Comparison of ENCODE assay signal across 8 cellular contexts in genomic region chrX:103405009-103405333, GRCh38. TPM values are rescaled to one million over a fixed set of nuclear protein-coding genes. Genes with fewer than 3 reads are reported as not detected.
DNase-seq lines count a peak whose midpoint lies in the region; ATAC-seq and TF ChIP-seq lines count a peak whose summit lies in the region.

No MANE protein-coding gene starts in this region.

- H3K4me3 ChIP-seq in GM06990 (replicated peaks; ENCODE audit: low read depth, low read length) (peak overlapping the region; percentile 73), duodenal mucosa (ENCODE audit: low read depth in 1 of 2, low read length in 2 of 2) (peak overlapping the region; percentile 57 to 71), neuronal stem cell (ENCODE audit: low read length in 2 of 2) (peak overlapping the region; percentile 53 to 91)

- H3K9me3 ChIP-seq in duodenal mucosa (ENCODE audit: control insufficient read depth in 1 of 2, low read length in 2 of 2): no peaks in the 10 kb centered on the region
- no peaks in the 10 kb centered on the region for H3K9me3 ChIP-seq in neuronal stem cell (replicated peaks in 1 of 2; ENCODE audit: control insufficient read depth in 2 of 2, insufficient read depth in 1 of 2, low read depth in 1 of 2, low read length in 2 of 2)

- H2BK5ac ChIP-seq in neuronal stem cell (ENCODE audit: low read length): no peak overlapping the region

- DNase-seq in GM06990 (ENCODE audit: extremely low read depth, insufficient read length) (no peak), neuronal stem cell (ENCODE audit: low spot score) (no peak), SK-N-DZ (ENCODE audit: low spot score) (no peak), hippocampal formation (lab: John Stamatoyannopoulos, UW) (no peak), NCI-H1930 (lab: John Stamatoyannopoulos, UW) (no peak), medulla oblongata (ENCODE audit: extremely low spot score) (no peak)

- WGBS in neuronal stem cell (ENCODE audit: extremely low coverage in 2 of 2, insufficient read length in 2 of 2, insufficient replicate concordance in 1 of 2), 2 donors: no CpG with 5 or more reads among the region's 7 CpGs

- no peak overlapping the region for H2AK5ac ChIP-seq in neuronal stem cell (ENCODE audit: low read depth, low read length)

- H2BK12ac ChIP-seq in neuronal stem cell (ENCODE audit: low read length): no peak overlapping the region

- H3K14ac ChIP-seq in neuronal stem cell (ENCODE audit: low read length): no peak overlapping the region

- H3K18ac ChIP-seq in neuronal stem cell (ENCODE audit: low read length): no peak overlapping the region

- peak overlapping the region; percentile 42 for H3K4me2 ChIP-seq in neuronal stem cell (ENCODE audit: insufficient read depth, low read length, poor library complexity, severe bottlenecking)

- H3K23ac ChIP-seq in neuronal stem cell (ENCODE audit: low read depth, low read length, poor library complexity): no peak overlapping the region

- H4K91ac ChIP-seq in neuronal stem cell (ENCODE audit: low read depth, low read length, poor library complexity): no peak overlapping the region

- H3K27me3 ChIP-seq in GM06990 (replicated peaks; ENCODE audit: control insufficient read depth, insufficient read depth, low read length) (no peaks in the 10 kb centered on the region), duodenal mucosa (ENCODE audit: control insufficient read depth in 1 of 2, insufficient read depth in 2 of 2, low read length in 2 of 2) (no peaks in the 10 kb centered on the region), neuronal stem cell (ENCODE audit: control insufficient read depth in 3 of 3, insufficient read depth in 3 of 3, low read depth in 1 of 3, low read length in 3 of 3) (no peaks in the 10 kb centered on the region)

- no peak overlapping the region for H4K8ac ChIP-seq in neuronal stem cell (ENCODE audit: low read depth, low read length)

- no peaks in the 10 kb centered on the region for H3K79me1 ChIP-seq in neuronal stem cell (ENCODE audit: low read depth, low read length)

- H3K4me1 ChIP-seq in duodenal mucosa (ENCODE audit: control insufficient read depth in 1 of 2, insufficient read depth in 2 of 2, low read length in 2 of 2) (no peaks in the 10 kb centered on the region), neuronal stem cell (ENCODE audit: control insufficient read depth in 2 of 2, insufficient read depth in 1 of 2, low read depth in 1 of 2, low read length in 2 of 2) (peaks cover 3% of the 10 kb centered on the region in 2 donors)

- no peak for TF ChIP-seq CTCF in GM06990 (IDR thresholded peaks at IDR 0.05; ENCODE audit: insufficient read depth, low read length, poor library complexity, severe bottlenecking)

- H3K9ac ChIP-seq in duodenal mucosa (ENCODE audit: low read depth in 1 of 2, low read length in 2 of 2) (peak overlapping the region in 1 of 2 donors; percentile 18), neuronal stem cell (ENCODE audit: low read depth, low read length, poor library complexity) (no peak overlapping the region)

- no peak overlapping the region for H2BK15ac ChIP-seq in neuronal stem cell (ENCODE audit: low read length)

- peak; percentile 11 for ATAC-seq in HG03558 (IDR thresholded peaks at IDR 0.05; ENCODE audit: extremely low read depth, unreplicated experiment)

- H3K36me3 ChIP-seq in GM06990 (ENCODE audit: control insufficient read depth, insufficient read depth, low read length) (no peaks in the 10 kb centered on the region), duodenal mucosa (ENCODE audit: control insufficient read depth in 1 of 2, insufficient read depth in 2 of 2, low read length in 2 of 2) (no peaks in the 10 kb centered on the region), neuronal stem cell (replicated peaks in 1 of 2; ENCODE audit: control insufficient read depth in 2 of 2, insufficient read depth in 2 of 2, low read length in 2 of 2) (peaks cover 0 to 12% of the 10 kb centered on the region in 2 donors)

- H3K27ac ChIP-seq in duodenal mucosa (ENCODE audit: low read depth, low read length) (no peak overlapping the region), neuronal stem cell (replicated peaks; ENCODE audit: low read length) (no peak overlapping the region)

- no peak overlapping the region for H3K4ac ChIP-seq in neuronal stem cell (ENCODE audit: low read length)

- no peak overlapping the region for H2BK120ac ChIP-seq in neuronal stem cell (ENCODE audit: low read depth, low read length)

- H2AFZ ChIP-seq in neuronal stem cell (ENCODE audit: low read length): peak overlapping the region; percentile 88

RNA-seq across cellular contexts. Expression of gene BEX3, which starts 28.6 kb away (rescaled TPM):
- polyA plus RNA-seq in neuronal stem cell (2013, experiment 1 of 2): 358 TPM
- 360 TPM for polyA plus RNA-seq in neuronal stem cell (2013, experiment 2 of 2)
- 226 and 291 TPM in 2 replicates for polyA plus RNA-seq in SK-N-DZ (2014; cell fraction: cytosol; rRNA removed)
- polyA plus RNA-seq in SK-N-DZ (2014; cell fraction: nucleus; rRNA removed): 185 and 228 TPM in 2 replicates

RNA-seq across cellular contexts. Expression of gene TCEAL9, which starts 48.7 kb away (rescaled TPM):
- polyA plus RNA-seq in neuronal stem cell (2013, experiment 1 of 2): 111 TPM
- polyA plus RNA-seq in neuronal stem cell (2013, experiment 2 of 2): 115 TPM
- 35.8 and 54.6 TPM in 2 replicates for polyA plus RNA-seq in SK-N-DZ (2014; cell fraction: cytosol; rRNA removed)
- 20.7 and 32.7 TPM in 2 replicates for polyA plus RNA-seq in SK-N-DZ (2014; cell fraction: nucleus; rRNA removed)
